ENCODE assay signal across 12 cellular contexts in genomic region chr6:112562348-112563220, GRCh38.
DNase-seq lines count a peak whose midpoint lies in the region; ATAC-seq and TF ChIP-seq lines count a peak whose summit lies in the region.
"Had no signal": no experiment of that assay in that cellular context is flagged by ENCODE, and none has a peak within 500 bp of the region (broad histone marks: within the 10 kb centered on the region; RNA-seq: fewer than 3 reads in every experiment).

No MANE protein-coding gene starts in this region.

- H3K79me2 ChIP-seq in PC-3 (ENCODE audit: low read length): no peaks in the 10 kb centered on the region

- H3K27me3 ChIP-seq in HUES64 (ENCODE audit: insufficient read depth, low read length): no peaks in the 10 kb centered on the region
- H3K27me3 ChIP-seq in rectal smooth muscle tissue (ENCODE audit: control insufficient read depth, insufficient read depth, low read length): no peaks in the 10 kb centered on the region
- H3K27me3 ChIP-seq in vagina: no peaks in the 10 kb centered on the region
- H3K27me3 ChIP-seq in PC-3 (ENCODE audit: low read length): no peaks in the 10 kb centered on the region
- H3K27me3 ChIP-seq: Peyer's patch had no signal

- no peaks in the 10 kb centered on the region for H4K20me1 ChIP-seq in PC-3 (ENCODE audit: low read length)

- POLR2A ChIA-PET in PC-3 (lab: Charles Lee; ENCODE audit: unreplicated experiment): no interaction called here

- peak; percentile 60 for DNase-seq in astrocyte of the hippocampus (ENCODE audit: low read depth, low spot score)
- DNase-seq in hypothalamus (lab: John Stamatoyannopoulos, UW): peak in 30 of 51 donors; percentile 6 to 83 (median 34)
- DNase-seq in vagina (ENCODE audit: extremely low spot score in 2 of 2): no peak
- no peak for DNase-seq in PC-3
- DNase-seq: COR-L47; naive B cell; Peyer's patch; stimulated activated CD4-positive, alpha-beta T cell treated with anti-CD3 and anti-CD28 coated beads, Interleukin-1b, Interleukin-23, amount 100 ng/mL, for 48 hours had no signal

- WGBS in HUES64: 83% methylated on average over 7 of the region's 7 CpGs

- H3K4me2 ChIP-seq in PC-3 (ENCODE audit: low read length): no peak overlapping the region

- BruUV-seq in PC-3 (replicated peaks; lab: Mats Ljungman, UMichigan): no TSS peak

- TF ChIP-seq CTCF in vagina (IDR thresholded peaks at IDR 0.05): no peak
- TF ChIP-seq CTCF in PC-3 (conservative IDR thresholded peaks at IDR 0.05; ENCODE audit: low read depth, low read length): no peak

- H2AFZ ChIP-seq in PC-3 (ENCODE audit: low read length): no peak overlapping the region

- H3K9me3 ChIP-seq in HUES64 (ENCODE audit: insufficient read depth, low read depth, low read length) (no peaks in the 10 kb centered on the region), vagina (no peaks in the 10 kb centered on the region), PC-3 (ENCODE audit: low read length) (no peaks in the 10 kb centered on the region)
- H3K9me3 ChIP-seq: Peyer's patch had no signal

- no peaks in the 10 kb centered on the region for H3K36me3 ChIP-seq in HUES64 (ENCODE audit: insufficient read depth, low read length)
- no peaks in the 10 kb centered on the region for H3K36me3 ChIP-seq in rectal smooth muscle tissue (ENCODE audit: control insufficient read depth, insufficient read depth, low read length)
- H3K36me3 ChIP-seq in vagina: no peaks in the 10 kb centered on the region
- no peaks in the 10 kb centered on the region for H3K36me3 ChIP-seq in PC-3 (ENCODE audit: low read depth, low read length)
- H3K36me3 ChIP-seq: Peyer's patch had no signal

- H3K9ac ChIP-seq in HUES64 (ENCODE audit: low read depth, low read length): no peak overlapping the region; the same call in 1 of the 2 replicates
- H3K9ac ChIP-seq in rectal smooth muscle tissue (ENCODE audit: low read length): no peak overlapping the region
- H3K9ac ChIP-seq in PC-3 (ENCODE audit: low read length): no peak overlapping the region

- ATAC-seq in HG03025 (IDR thresholded peaks at IDR 0.05; ENCODE audit: low FRiP score, unreplicated experiment): no peak
- ATAC-seq in PC-3: no peak
- ATAC-seq: GM12878 had no signal

- H3K9me2 ChIP-seq in PC-3 (replicated peaks; ENCODE audit: low read length): no peaks in the 10 kb centered on the region

- intact Hi-C loops in vagina (cut with DNase I) (no loop called here), PC-3 (cut with micrococcal nuclease) (no loop called here)

- H3K4me3 ChIP-seq in HUES64 (ENCODE audit: low read length) (no peak overlapping the region), rectal smooth muscle tissue (ENCODE audit: low read length) (no peak overlapping the region), vagina (no peak overlapping the region), PC-3 (ENCODE audit: low read length) (no peak overlapping the region)
- H3K4me3 ChIP-seq: GM12878, Peyer's patch had no signal

- CTCF ChIA-PET in PC-3 (lab: Charles Lee): no interaction called here

- peak overlapping the region; percentile 45 for H3K27ac ChIP-seq in HUES64 (ENCODE audit: low read depth, low read length)
- H3K27ac ChIP-seq in rectal smooth muscle tissue (ENCODE audit: low read depth, low read length): peak overlapping the region; percentile 62
- H3K27ac ChIP-seq in vagina: no peak overlapping the region
- no peak overlapping the region for H3K27ac ChIP-seq in PC-3 (ENCODE audit: low read length)
- H3K27ac ChIP-seq: Peyer's patch had no signal

- peaks cover 22% of the 10 kb centered on the region for H3K4me1 ChIP-seq in HUES64 (ENCODE audit: insufficient read depth, low read length)
- H3K4me1 ChIP-seq in rectal smooth muscle tissue (ENCODE audit: control insufficient read depth, insufficient read depth, low read length): peaks cover 7% of the 10 kb centered on the region
- H3K4me1 ChIP-seq in vagina: peaks cover 18% of the 10 kb centered on the region
- H3K4me1 ChIP-seq in PC-3 (ENCODE audit: insufficient read depth, low read length): peaks cover 7% of the 10 kb centered on the region
- H3K4me1 ChIP-seq: Peyer's patch had no signal

- no peak for TF ChIP-seq POLR2A in vagina (IDR thresholded peaks at IDR 0.05)

- no peaks in the 10 kb centered on the region for H3F3A ChIP-seq in PC-3 (ENCODE audit: low read length, unreplicated experiment)

Comparison
In these comparisons a context has a peak if more than half of its experiments do, and no peak if none do; other contexts are left out.
1. H3K27ac ChIP-seq: peak in HUES64 (single experiment) and rectal smooth muscle tissue (single experiment); none in vagina (single experiment) and PC-3 (single experiment).
2. DNase-seq: peak in astrocyte of the hippocampus (single experiment) and hypothalamus (30 of 51); none in vagina (0 of 2) and PC-3 (single experiment).